Comparison of ENCODE assay signal across 24 cellular contexts in genomic region chr3:174049443-174049842, GRCh38.
"Had no signal": no experiment of that assay in that cellular context is flagged by ENCODE, and none has a peak within 500 bp of the region (broad histone marks: within the 10 kb centered on the region; RNA-seq: fewer than 3 reads in every experiment).

No MANE protein-coding gene starts in this region.

- DNase-seq: naive thymus-derived CD8-positive, alpha-beta T cell; nephron progenitor cell; nucleus accumbens; pancreas; psoas muscle; right cardiac atrium; right lobe of liver; sigmoid colon; small intestine; stimulated activated CD4-positive, alpha-beta T cell treated with anti-CD3 and anti-CD28 coated beads, Interleukin-15, amount 100 ng/mL, for 24 hours; stimulated activated CD4-positive, alpha-beta T cell treated with anti-CD3 and anti-CD28 coated beads, Interleukin-2, amount 100 ng/mL, for 24 hours; stimulated activated CD4-positive, alpha-beta T cell treated with anti-CD3 and anti-CD28 coated beads, Interleukin-2, amount 100 ng/mL, for 48 hours; stimulated activated CD4-positive, alpha-beta T cell treated with anti-CD3 and anti-CD28 coated beads, Interleukin-4, amount 100 ng/mL, for 24 hours; stimulated activated naive B cell treated with anti-CD40 and anti-IgM and Interleukin-4, amounts not matched to agents 10 μg/mL and 1 μg/mL and 100 μg/mL, for 72 hours; stimulated activated naive CD4-positive, alpha-beta T cell treated with Interleukin-2 at 50 U/mL for 16 hours; stomach; thyroid gland; trophoblast cell; upper lobe of left lung had no signal

- ATAC-seq: naive thymus-derived CD8-positive, alpha-beta T cell; natural killer cell treated with Interleukin-12 subunit alpha and Interleukin-12 subunit beta and Interleukin-15 and Interleukin-18, amount 100 ng/mL, for 72 hours; pancreas; psoas muscle; right cardiac atrium; right lobe of liver; stimulated activated effector memory CD8-positive, alpha-beta T cell treated with anti-CD3 and anti-CD28 coated beads, Interleukin-12 subunit alpha, Interleukin-12 subunit beta, amount 100 ng/mL, for 72 hours; stimulated activated naive B cell treated with anti-CD40 and anti-IgM and Interleukin-4, amounts not matched to agents 10 μg/mL and 1 μg/mL and 100 μg/mL, for 72 hours had no signal

- H3K4me3 ChIP-seq: pancreas, psoas muscle, right lobe of liver, sigmoid colon, stomach, thoracic aorta, thyroid gland, tibial nerve, upper lobe of left lung, vagina had no signal
